20 cellular contexts compared by ENCODE assay signal in the genomic region with DNA sequence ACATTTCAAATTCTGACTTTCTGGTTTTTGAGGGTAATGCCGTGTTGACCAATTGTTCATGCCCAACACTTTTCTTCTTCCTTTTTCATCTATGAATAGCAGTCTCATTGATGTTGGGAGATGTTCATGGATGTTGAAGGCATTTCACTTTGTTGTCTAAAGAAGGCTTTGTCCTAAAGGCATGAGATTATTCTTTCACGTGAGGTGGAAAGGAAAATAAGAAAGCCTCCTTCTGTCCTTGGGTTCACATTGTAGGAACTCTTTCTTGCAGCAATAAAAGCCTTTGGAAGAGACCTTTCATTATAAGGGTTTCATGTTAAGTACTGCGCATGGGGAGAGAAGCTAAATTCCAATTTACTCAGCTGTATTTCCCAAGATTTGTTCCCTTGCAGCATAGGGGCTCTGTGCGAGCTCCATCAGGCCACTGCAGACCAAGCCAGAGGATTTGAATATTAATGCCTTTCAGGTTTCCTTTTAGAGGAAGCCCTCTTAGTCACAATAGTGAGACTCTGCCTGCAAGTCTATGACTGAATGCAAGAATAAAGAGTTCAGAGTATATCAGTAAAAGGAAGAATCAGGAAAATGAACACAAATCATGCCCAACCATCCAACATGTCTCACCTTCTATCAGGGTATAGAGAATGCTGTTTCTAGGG.
"Had no signal": no experiment of that assay in that cellular context is flagged by ENCODE, and none has a peak within 500 bp of the region (broad histone marks: within the 10 kb centered on the region; RNA-seq: fewer than 3 reads in every experiment).

No MANE protein-coding gene starts in this region.

- H3K4me1 Mint-ChIP-seq: activated CD4-positive, alpha-beta T cell treated with anti-CD3 and anti-CD28 coated beads for 36 hours had no signal

- H3K9me3 Mint-ChIP-seq: activated B cell treated with CpG ODN at 0.5 μM for 24 hours; activated T-cell treated with anti-CD3 and anti-CD28 coated beads, Interleukin-2, amount 50 U/mL, for 4 hours; activated T-helper 2 cell treated with anti-CD3 and anti-CD28 coated beads, Interferon-gamma antibody, Interleukin-2, Interleukin-4, amounts not matched to agents 10 μg/mL and 5 μg/mL and 100 μg/mL, durations not matched to agents 14 hours and 24 hours and 36 hours; nephron progenitor cell had no signal

- DNase-seq: activated B cell treated with CpG ODN at 0.5 μM for 24 hours; activated CD4-positive, alpha-beta T cell treated with anti-CD3 and anti-CD28 coated beads for 36 hours; activated CD4-positive, alpha-beta T cell treated with anti-CD3 and anti-CD28 coated beads, Interleukin-2, amount 50 U/mL, for 4 hours; activated CD8-positive, alpha-beta memory T cell treated with anti-CD3 and anti-CD28 coated beads, Interleukin-2, amount 50 U/mL, for 48 hours; activated naive CD4-positive, alpha-beta T cell; activated T-cell treated with anti-CD3 and anti-CD28 coated beads, Interleukin-2, amount 50 U/mL, for 4 hours; effector CD4-positive, alpha-beta T cell; heart right ventricle; islet precursor cell; left colon; mesenchymal stem cell; nephron progenitor cell; spleen; stimulated activated CD4-positive, alpha-beta T cell treated with anti-CD3 and anti-CD28 coated beads, Interleukin-4, amount 100 ng/mL, for 1 hour; stimulated activated naive CD4-positive, alpha-beta T cell; T-helper 9 cell; upper lobe of right lung had no signal

- ATAC-seq: activated CD4-positive, alpha-beta T cell treated with anti-CD3 and anti-CD28 coated beads for 36 hours; activated T-cell treated with anti-CD3 and anti-CD28 coated beads, Interleukin-2, amount 50 U/mL, for 4 hours; heart right ventricle; left colon; upper lobe of right lung had no signal

- H3K36me3 Mint-ChIP-seq: activated naive CD8-positive, alpha-beta T cell had no signal

- H3K27ac Mint-ChIP-seq: activated B cell treated with CpG ODN at 0.5 μM for 24 hours; activated CD4-positive, alpha-beta T cell treated with anti-CD3 and anti-CD28 coated beads for 36 hours; activated naive CD8-positive, alpha-beta T cell; activated T-helper 2 cell treated with anti-CD3 and anti-CD28 coated beads, Interferon-gamma antibody, Interleukin-2, Interleukin-4, amounts not matched to agents 10 μg/mL and 5 μg/mL and 100 μg/mL, durations not matched to agents 14 hours and 24 hours and 36 hours; progenitor cell of endocrine pancreas had no signal

- H3K4me3 Mint-ChIP-seq: activated B cell treated with CpG ODN at 0.5 μM for 24 hours; activated CD4-positive, alpha-beta T cell treated with anti-CD3 and anti-CD28 coated beads for 36 hours; activated naive CD8-positive, alpha-beta T cell; activated T-cell treated with anti-CD3 and anti-CD28 coated beads, Interleukin-2, amount 50 U/mL, for 4 hours; nephron progenitor cell had no signal

- H3K27me3 Mint-ChIP-seq: activated B cell treated with CpG ODN at 0.5 μM for 24 hours; activated CD4-positive, alpha-beta T cell treated with anti-CD3 and anti-CD28 coated beads for 36 hours; activated naive CD8-positive, alpha-beta T cell; progenitor cell of endocrine pancreas had no signal

- H3K27ac ChIP-seq: heart right ventricle, spleen, upper lobe of right lung had no signal
